Comparison of ENCODE assay signal across 35 cellular contexts in genomic region chr5:6246820-6247437, GRCh38.
A peak's percentile ranks its signal among the peaks of the same experiment; 100 is the strongest.
DNase-seq lines count a peak whose midpoint lies in the region; ATAC-seq, FAIRE-seq and TF ChIP-seq lines count a peak whose summit lies in the region.
"Had no signal": no experiment of that assay in that cellular context is flagged by ENCODE, and none has a peak within 500 bp of the region (broad histone marks: within the 10 kb centered on the region; RNA-seq: fewer than 3 reads in every experiment).

No MANE protein-coding gene starts in this region.

- no peaks in the 10 kb centered on the region; the same call in 2 of the 3 replicates for H3K9me3 ChIP-seq in GM12878 (replicated peaks; ENCODE audit: control insufficient read depth, insufficient read depth, low read length)
- H3K9me3 ChIP-seq: adrenal gland, breast epithelium, Caco-2, thyroid gland had no signal

- H2AFZ ChIP-seq in GM12878 (ENCODE audit: control insufficient read depth, low read depth, low read length) = no peak overlapping the region; the same call in 1 of the 2 replicates

- H3K36me3 Mint-ChIP-seq in activated T-cell treated with anti-CD3 and anti-CD28 coated beads, Interleukin-2, amount 50 U/mL, for 24 hours (ENCODE audit: low read depth) = no peaks in the 10 kb centered on the region
- H3K36me3 Mint-ChIP-seq: T-cell had no signal

- TF ChIP-seq CTCF in GM12878 (IDR thresholded peaks at IDR 0.05 in 2 of 3, conservative IDR thresholded peaks at IDR 0.05 in 1 of 3; ENCODE audit: control insufficient read depth in 2 of 3, extremely low read depth in 1 of 3, insufficient read depth in 1 of 3, low read depth in 3 of 3, low read length in 3 of 3) = no peak

- TF ChIP-seq POLR2A in GM12878 (IDR thresholded peaks at IDR 0.05; ENCODE audit: low read depth, low read length) (no peak), GM12891 (IDR thresholded peaks at IDR 0.05; ENCODE audit: low read depth, low read length) (no peak)

- RAD21 ChIA-PET in GM12878 (lab: Charles Lee; ENCODE audit: unreplicated experiment) = interaction anchor here (1.0 to 2.2 kb wide), 8 partner anchors 21 to 130 kb away, joined by 3 to 12 read pairs (median 5); no protein-coding TSS in a partner anchor

- BruUV-seq in GM12878 (replicated peaks; lab: Mats Ljungman, UMichigan) = no TSS peak

- no peaks in the 10 kb centered on the region for H3K4me1 Mint-ChIP-seq in activated T-cell treated with anti-CD3 and anti-CD28 coated beads, Interleukin-2, amount 50 U/mL, for 24 hours (ENCODE audit: low read depth)
- H3K4me1 Mint-ChIP-seq: naive thymus-derived CD4-positive, alpha-beta T cell; T-cell had no signal

- H3K27me3 Mint-ChIP-seq in activated T-cell treated with anti-CD3 and anti-CD28 coated beads, Interleukin-2, amount 50 U/mL, for 24 hours = peaks cover 5% of the 10 kb centered on the region
- H3K27me3 Mint-ChIP-seq: naive thymus-derived CD4-positive, alpha-beta T cell had no signal

- H3K9ac ChIP-seq in GM12878 (ENCODE audit: control insufficient read depth, insufficient read depth, low read length) = no peak overlapping the region

- H4K20me1 ChIP-seq in GM12878 (ENCODE audit: control insufficient read depth, insufficient read depth) = no peaks in the 10 kb centered on the region

- H3K4me1 ChIP-seq in GM12878 (ENCODE audit: control insufficient read depth, insufficient read depth, low read length) = 0 out of 2 replicates have a peak, but pooled peaks cover 5% of the 10 kb centered on the region
- H3K4me1 ChIP-seq: adrenal gland, breast epithelium, Caco-2, spleen, thyroid gland had no signal

- peak; percentile 11 for DNase-seq in A172 (ENCODE audit: low spot score)
- DNase-seq in GM12878 (ENCODE audit: low read depth, low spot score) = peak; percentile 23
- no peak for DNase-seq in GM12891 (ENCODE audit: insufficient read length, low spot score)
- DNase-seq in activated T-cell treated with anti-CD3 and anti-CD28 coated beads, Interleukin-2, amount 50 U/mL, for 24 hours = no peak
- DNase-seq in CD1c-positive myeloid dendritic cell (ENCODE audit: extremely low spot score) = no peak
- DNase-seq: activated CD8-positive, alpha-beta memory T cell treated with anti-CD3 and anti-CD28 coated beads for 24 hours; activated naive CD4-positive, alpha-beta T cell; activated T-cell treated with anti-CD3 and anti-CD28 coated beads, Interleukin-2, amount 50 U/mL, for 4 hours; adrenal gland; Caco-2; glutamatergic neuron; HFFc6; KG1; left colon; mesenchymal stem cell; naive thymus-derived CD4-positive, alpha-beta T cell; NCI-H187; NCI-H2227 treated with DMSO at 0.1 percent for 48 hours; NCI-H82; occipital lobe; OCI-M1; retina; SHP77 treated with DMSO at 0.1 percent for 48 hours; spleen; stimulated activated CD4-positive, alpha-beta T cell treated with anti-CD3 and anti-CD28 coated beads, Interleukin-4, amount 100 ng/mL, for 4 hours; T-cell; thyroid gland had no signal

- no peaks in the 10 kb centered on the region for H3K79me2 ChIP-seq in GM12878 (ENCODE audit: control insufficient read depth, insufficient read depth, low read length)

- H3K4me2 ChIP-seq in GM12878 (ENCODE audit: control insufficient read depth, insufficient read depth) = no peak overlapping the region

- CTCF ChIA-PET in GM12878 (lab: Yijun Ruan, JAX) = interaction anchor here (0.7 to 1.5 kb wide), 6 partner anchors 11 to 70 kb away, joined by 3 read pairs; no protein-coding TSS in a partner anchor

- H3K9me3 Mint-ChIP-seq in activated T-cell treated with anti-CD3 and anti-CD28 coated beads, Interleukin-2, amount 50 U/mL, for 24 hours = no peaks in the 10 kb centered on the region
- H3K9me3 Mint-ChIP-seq: stimulated activated naive CD8-positive, alpha-beta T cell treated with anti-CD3 and anti-CD28 coated beads, Interleukin-15, Interleukin-2, amounts not matched to agents 100 ng/mL and 50 ng/mL, for 24 hours; T-cell had no signal

- POLR2A ChIA-PET in GM12878 (lab: Charles Lee) = interaction anchor here (0.6 to 1.3 kb wide), 4 partner anchors 15 to 34 kb away, joined by 3 to 4 read pairs (median 4); no protein-coding TSS in a partner anchor

- in situ Hi-C loops in GM12878 (cut with MboI) = no loop called here

- H3K27me3 ChIP-seq in GM12878 (replicated peaks in 1 of 2; ENCODE audit: control insufficient read depth in 2 of 2, insufficient read depth in 2 of 2, low read length in 1 of 2) = no peaks in the 10 kb centered on the region
- H3K27me3 ChIP-seq: adrenal gland, breast epithelium, spleen, thyroid gland had no signal

- no peak overlapping the region for H3K4me3 ChIP-seq in GM12878
- H3K4me3 ChIP-seq: adrenal gland, breast epithelium, coronary artery, spleen, thyroid gland had no signal

- TF ChIP-seq RAD21 in GM12878 (IDR thresholded peaks at IDR 0.05; ENCODE audit: insufficient read depth, low read depth, low read length) = no peak

- SMC1A ChIA-PET in GM12878 (lab: Charles Lee; ENCODE audit: uncharacterized antibody, unreplicated experiment) = interaction anchor here (1.2 to 3.6 kb wide), 11 partner anchors 9 to 76 kb away, joined by 3 to 20 read pairs (median 6); no protein-coding TSS in a partner anchor

- ATAC-seq in GM21367 (IDR thresholded peaks at IDR 0.05; ENCODE audit: unreplicated experiment) (peak; percentile 60), HG03432 (IDR thresholded peaks at IDR 0.05; ENCODE audit: unreplicated experiment) (peak; percentile 80), GM12878 (peak; percentile 71), HG03439 (IDR thresholded peaks at IDR 0.05; ENCODE audit: unreplicated experiment) (no peak)
- ATAC-seq: activated T-cell treated with anti-CD3 and anti-CD28 coated beads, Interleukin-2, amount 50 U/mL, for 4 hours; left colon; naive thymus-derived CD4-positive, alpha-beta T cell; T-cell had no signal

- FAIRE-seq in GM12878 (lab: Jason Lieb, UNC) (no peak), GM12891 (lab: Jason Lieb, UNC) (no peak)
- FAIRE-seq: A204.1, HTR-8/SVneo had no signal

- intact Hi-C loops in GM12878 (cut with micrococcal nuclease; ENCODE audit: unreplicated experiment) = loop anchor here (2.0 kb wide), 1 partner anchor 44 kb away; no protein-coding TSS in a partner anchor

- H3K27ac ChIP-seq in GM12878 (ENCODE audit: control insufficient read depth, insufficient read depth) = no peak overlapping the region
- H3K27ac ChIP-seq: adrenal gland, breast epithelium, coronary artery, spleen, thyroid gland had no signal

- no peaks in the 10 kb centered on the region for H3K36me3 ChIP-seq in GM12878 (ENCODE audit: control insufficient read depth in 2 of 2, insufficient read depth in 2 of 2, low read length in 1 of 2)
- H3K36me3 ChIP-seq: adrenal gland, breast epithelium, spleen, thyroid gland had no signal

- 36% methylated on average over 4 of the region's 4 CpGs for WGBS in GM12878 (ENCODE audit: insufficient coverage, insufficient replicate concordance, low lambda C conversion rate, missing lambda C conversion rate)

- no peak for TF ChIP-seq EP300 in GM12878 (IDR thresholded peaks at IDR 0.05; ENCODE audit: borderline replicate concordance in 1 of 2, control insufficient read depth in 1 of 2, low read depth in 2 of 2, low read length in 2 of 2)

- no peak overlapping the region for H3K27ac Mint-ChIP-seq in activated T-cell treated with anti-CD3 and anti-CD28 coated beads, Interleukin-2, amount 50 U/mL, for 24 hours
- H3K27ac Mint-ChIP-seq: HFFc6; naive thymus-derived CD4-positive, alpha-beta T cell; stimulated activated naive CD8-positive, alpha-beta T cell treated with anti-CD3 and anti-CD28 coated beads, Interleukin-15, Interleukin-2, amounts not matched to agents 100 ng/mL and 50 ng/mL, for 24 hours; T-cell had no signal

- no peak overlapping the region for H3K4me3 Mint-ChIP-seq in activated T-cell treated with anti-CD3 and anti-CD28 coated beads, Interleukin-2, amount 50 U/mL, for 24 hours
- H3K4me3 Mint-ChIP-seq: activated T-cell treated with anti-CD3 and anti-CD28 coated beads, Interleukin-2, amount 50 U/mL, for 4 hours; HFFc6; naive thymus-derived CD4-positive, alpha-beta T cell; stimulated activated naive CD8-positive, alpha-beta T cell treated with anti-CD3 and anti-CD28 coated beads, Interleukin-15, Interleukin-2, amounts not matched to agents 100 ng/mL and 50 ng/mL, for 24 hours; T-cell had no signal

TF ChIP-seq in GM12878, 131 proteins besides CTCF, POLR2A, EP300 and RAD21 (continues in another document):
- TF ChIP-seq FOXK2 (IDR thresholded peaks at IDR 0.05) (no peak), EZH2 (IDR thresholded peaks at IDR 0.05; ENCODE audit: borderline replicate concordance, control insufficient read depth, low read depth, low read length) (no peak), BACH1 (IDR thresholded peaks at IDR 0.05; ENCODE audit: borderline replicate concordance) (no peak), IKZF1 (conservative IDR thresholded peaks at IDR 0.05) (peak; percentile 79), WRNIP1 (IDR thresholded peaks at IDR 0.05; ENCODE audit: borderline replicate concordance, low read depth, low read length) (no peak)

TF ChIP-seq in GM12891, 5 proteins besides CTCF, POLR2A, EP300 and RAD21:
- TF ChIP-seq TAF1 (IDR thresholded peaks at IDR 0.05; ENCODE audit: low read depth, low read length) = no peak
- no peak for TF ChIP-seq POU2F2 (IDR thresholded peaks at IDR 0.05; ENCODE audit: low read depth, low read length)
- no peak for TF ChIP-seq POLR2AphosphoS5 (IDR thresholded peaks at IDR 0.05; ENCODE audit: low read depth, low read length)
- no peak for TF ChIP-seq SPI1 (IDR thresholded peaks at IDR 0.05; ENCODE audit: low read depth, low read length)
- no peak for TF ChIP-seq PAX5 (IDR thresholded peaks at IDR 0.05; ENCODE audit: insufficient read depth, low read length, severe bottlenecking)

Comparison
In these comparisons a context has a peak if more than half of its experiments do, and no peak if none do; other contexts are left out.
1. DNase-seq: peak in A172 (single experiment) and GM12878 (single experiment); none in GM12891 (single experiment), activated T-cell treated with anti-CD3 and anti-CD28 coated beads, Interleukin-2, amount 50 U/mL, for 24 hours (single experiment) and CD1c-positive myeloid dendritic cell (single experiment).